22 cellular contexts compared by ENCODE assay signal in the genomic region with DNA sequence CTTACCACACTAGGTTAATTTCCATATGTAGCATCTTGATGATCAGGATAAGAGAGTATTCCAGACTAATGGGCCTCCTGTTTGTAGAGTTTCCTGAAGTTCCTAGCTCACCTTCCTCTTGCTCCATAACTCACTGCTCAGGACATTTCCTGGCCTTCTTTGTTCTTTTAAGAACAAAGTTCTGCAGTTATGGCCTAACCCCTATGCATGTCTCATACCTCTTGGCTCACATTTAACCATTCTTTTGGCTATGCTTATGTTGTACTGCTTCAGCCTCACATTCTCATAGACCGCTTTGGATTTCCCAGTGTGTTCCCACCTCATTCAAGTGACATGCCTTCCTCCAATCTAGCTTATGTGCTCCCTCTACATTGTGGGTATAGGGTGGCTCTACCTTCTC. TPM values are rescaled to one million over a fixed set of nuclear protein-coding genes. Genes with fewer than 3 reads are reported as not detected.
DNase-seq lines count a peak whose midpoint lies in the region; ATAC-seq, FAIRE-seq and TF ChIP-seq lines count a peak whose summit lies in the region.
"Had no signal": no experiment of that assay in that cellular context is flagged by ENCODE, and none has a peak within 500 bp of the region (broad histone marks: within the 10 kb centered on the region; RNA-seq: fewer than 3 reads in every experiment).

No MANE protein-coding gene starts in this region.

- H3K23me2 ChIP-seq in H1 (ENCODE audit: low read depth, low read length), result no peaks in the 10 kb centered on the region

- no peaks in the 10 kb centered on the region for H3K9me3 ChIP-seq in RWPE2 (ENCODE audit: severe bottlenecking)
- H3K9me3 ChIP-seq in H1 (ENCODE audit: insufficient read depth in 2 of 2, low read depth in 1 of 2, low read length in 1 of 2), result no peaks in the 10 kb centered on the region
- H3K9me3 ChIP-seq in esophagus muscularis mucosa, result no peaks in the 10 kb centered on the region
- no peaks in the 10 kb centered on the region for H3K9me3 ChIP-seq in PC-9 (ENCODE audit: insufficient read depth, low read depth)
- H3K9me3 ChIP-seq: Caco-2 had no signal

- intact Hi-C loops in esophagus muscularis mucosa (cut with DNase I) (no loop called here), PC-9 (cut with micrococcal nuclease; ENCODE audit: unreplicated experiment) (no loop called here)

- no peak overlapping the region for H2AK5ac ChIP-seq in H1 (ENCODE audit: low read depth, low read length)

- H3K4me2 ChIP-seq in H1 (ENCODE audit: insufficient read depth in 1 of 2, low read depth in 2 of 2, low read length in 2 of 2) (no peak overlapping the region), PC-9 (no peak overlapping the region)

- no peak overlapping the region for H3K56ac ChIP-seq in H1 (replicated peaks; ENCODE audit: insufficient read length, low read depth, low read length)

- H3K27ac ChIP-seq in RWPE2 (ENCODE audit: poor library complexity, severe bottlenecking), result no peak overlapping the region
- H3K27ac ChIP-seq in H1 (ENCODE audit: low read depth, low read length), result no peak overlapping the region
- no peak overlapping the region for H3K27ac ChIP-seq in esophagus muscularis mucosa (replicated peaks in 1 of 4)
- no peak overlapping the region for H3K27ac ChIP-seq in PC-9
- H3K27ac ChIP-seq: C4-2B, GM23248 had no signal

- no peak overlapping the region for H2BK12ac ChIP-seq in H1 (ENCODE audit: low read depth, low read length)

- no peak overlapping the region for H3K4me3 ChIP-seq in RWPE2 (ENCODE audit: severe bottlenecking)
- no peak overlapping the region for H3K4me3 ChIP-seq in H1 (ENCODE audit: extremely low read depth in 1 of 4, insufficient read depth in 2 of 4, low read depth in 3 of 4, low read length in 4 of 4)
- no peak overlapping the region for H3K4me3 ChIP-seq in esophagus muscularis mucosa
- no peak overlapping the region for H3K4me3 ChIP-seq in PC-9
- H3K4me3 ChIP-seq: GM23248 had no signal

- no peak overlapping the region for H3K23ac ChIP-seq in H1 (ENCODE audit: insufficient read length)

- no TSS peak for BruUV-seq in PC-9 (replicated peaks; lab: Mats Ljungman, UMichigan)

- H3K18ac ChIP-seq in H1 (ENCODE audit: extremely low read depth, low read length), result no peak overlapping the region

- H4K20me1 ChIP-seq in H1 (replicated peaks in 1 of 2; ENCODE audit: control insufficient read depth in 1 of 2, insufficient read depth in 2 of 2, low read length in 2 of 2) (no peaks in the 10 kb centered on the region), PC-9 (ENCODE audit: insufficient read depth) (no peaks in the 10 kb centered on the region)

- H3K9ac ChIP-seq in H1 (replicated peaks in 1 of 4; ENCODE audit: extremely low read depth in 1 of 4, low read depth in 3 of 4, low read length in 3 of 4), result no peak overlapping the region
- H3K9ac ChIP-seq: GM23248 had no signal

- no peak for TF ChIP-seq EP300 in H1 (IDR thresholded peaks at IDR 0.05; ENCODE audit: borderline replicate concordance in 1 of 2, low read depth in 2 of 2, low read length in 2 of 2)
- TF ChIP-seq EP300 in esophagus muscularis mucosa (IDR thresholded peaks at IDR 0.05), result no peak

- no peaks in the 10 kb centered on the region for H3K9me2 ChIP-seq in PC-9 (ENCODE audit: insufficient read depth)

- CTCF ChIA-PET in H1 (lab: Charles Lee; ENCODE audit: partially characterized antibody) (no interaction called here), PC-9 (lab: Charles Lee) (interaction anchor here (0.6 kb wide), 1 partner anchor 356 kb away, joined by 3 read pairs; no protein-coding TSS in a partner anchor)

- H3K79me2 ChIP-seq in H1 (ENCODE audit: control insufficient read depth in 1 of 2, insufficient read depth in 2 of 2, low read length in 2 of 2), result no peaks in the 10 kb centered on the region
- H3K79me2 ChIP-seq in PC-9 (ENCODE audit: low read depth), result no peaks in the 10 kb centered on the region

- H3K4me1 ChIP-seq in RWPE2 (ENCODE audit: insufficient read depth, poor library complexity, severe bottlenecking) (no peaks in the 10 kb centered on the region), H1 (replicated peaks in 1 of 4; ENCODE audit: control insufficient read depth in 3 of 4, insufficient read depth in 4 of 4, low read length in 3 of 4) (no peaks in the 10 kb centered on the region), esophagus muscularis mucosa (peaks cover 0 to 15% (median 12%) of the 10 kb centered on the region in 4 donors), PC-9 (replicated peaks; ENCODE audit: insufficient read depth) (no peaks in the 10 kb centered on the region)

- no peaks in the 10 kb centered on the region for H3K27me3 ChIP-seq in RWPE2 (ENCODE audit: insufficient read depth, poor library complexity, severe bottlenecking)
- H3K27me3 ChIP-seq in H1 (replicated peaks in 1 of 4; ENCODE audit: control insufficient read depth in 3 of 4, extremely low read depth in 1 of 4, insufficient read depth in 3 of 4, low read length in 3 of 4), result no peaks in the 10 kb centered on the region
- no peaks in the 10 kb centered on the region for H3K27me3 ChIP-seq in esophagus muscularis mucosa
- H3K27me3 ChIP-seq in PC-9 (ENCODE audit: insufficient read depth, low read depth), result peaks cover under 1% of the 10 kb centered on the region; the same call in 1 of the 2 replicates

- H3K14ac ChIP-seq in H1 (ENCODE audit: insufficient read length), result no peak overlapping the region

- no peak overlapping the region for H4K8ac ChIP-seq in H1 (ENCODE audit: extremely low read depth, insufficient read depth, low read length)

- H4K5ac ChIP-seq in H1 (ENCODE audit: insufficient read length, low read depth, low read length), result no peak overlapping the region

- no peak overlapping the region for H2BK15ac ChIP-seq in H1 (ENCODE audit: low read length)

- 0 out of 2 replicates have a peak overlapping the region, but pooled peaks have one; percentile 49 for H2AFZ ChIP-seq in H1 (ENCODE audit: low read length)
- H2AFZ ChIP-seq in PC-9, result no peak overlapping the region
- H2AFZ ChIP-seq: GM23248 had no signal

- POLR2A ChIA-PET in H1 (lab: Charles Lee; ENCODE audit: partially characterized antibody), result no interaction called here
- POLR2A ChIA-PET in PC-9 (lab: Charles Lee; ENCODE audit: unreplicated experiment), result no interaction called here

- 100% methylated on average over 1 of the region's 1 CpG; no CpG with 5 or more reads in 1 of the 2 experiments for WGBS in H1 (ENCODE audit: extremely low coverage in 1 of 2, insufficient coverage in 1 of 2, insufficient read length in 1 of 2, insufficient replicate concordance in 2 of 2, low coverage in 1 of 2, low lambda C conversion rate in 2 of 2, missing lambda C conversion rate in 1 of 2), 2 experiments
- WGBS in esophagus muscularis mucosa, result 92% methylated on average over 1 of the region's 1 CpG

- H2BK120ac ChIP-seq in H1 (replicated peaks; ENCODE audit: low read depth, low read length), result no peak overlapping the region

- no peak overlapping the region for H2BK20ac ChIP-seq in H1 (ENCODE audit: low read length)

- no peak overlapping the region for H2BK5ac ChIP-seq in H1 (ENCODE audit: low read depth, low read length)

- H3K4ac ChIP-seq in H1 (replicated peaks; ENCODE audit: insufficient read length, low read depth, low read length), result no peak overlapping the region

- DNase-seq in RWPE2 (ENCODE audit: low spot score), result no peak
- DNase-seq in H1 (ENCODE audit: low read depth in 1 of 2, low spot score in 2 of 2), result no peak
- peak; percentile 17 for DNase-seq in esophagus muscularis mucosa (ENCODE audit: extremely low spot score)
- DNase-seq in AG20443 (ENCODE audit: low spot score), result no peak
- DNase-seq in T-helper 2 cell, result no peak
- DNase-seq in PC-9, result no peak
- no peak for DNase-seq in NCI-H446 (lab: John Stamatoyannopoulos, UW)
- DNase-seq: ACHN; AML-193; Caco-2; CD4-positive, alpha-beta T cell; GM23248; HFFc6 had no signal

- no peaks in the 10 kb centered on the region for H3F3A ChIP-seq in PC-9 (ENCODE audit: insufficient read depth, low read depth)

- peak; percentile 65 for ATAC-seq in RWPE2 (ENCODE audit: low read depth)
- ATAC-seq: HCT116, HepG2 had no signal

- TF ChIP-seq CTCF in RWPE2 (IDR thresholded peaks at IDR 0.05; ENCODE audit: poor library complexity, severe bottlenecking) (no peak), H1 (IDR thresholded peaks at IDR 0.05; ENCODE audit: control extremely low read depth in 1 of 3, insufficient read depth in 1 of 3, low read depth in 1 of 3, low read length in 3 of 3) (no peak), esophagus muscularis mucosa (IDR thresholded peaks at IDR 0.05) (no peak), PC-9 (conservative IDR thresholded peaks at IDR 0.05) (no peak)

- TF ChIP-seq POLR2A in H1 (IDR thresholded peaks at IDR 0.05; ENCODE audit: control extremely low read depth in 1 of 2, low read depth in 2 of 2, low read length in 2 of 2) (no peak), esophagus muscularis mucosa (IDR thresholded peaks at IDR 0.05; ENCODE audit: low read depth) (no peak)

- H4K91ac ChIP-seq in H1 (replicated peaks; ENCODE audit: insufficient read length, low read length), result no peak overlapping the region

- no peak for FAIRE-seq in H1 (lab: Jason Lieb, UNC)
- FAIRE-seq: A204.1, D721Med, G401.6, GM12891, GM19239, H54, HepG2 had no signal

- TF ChIP-seq RAD21 in H1 (IDR thresholded peaks at IDR 0.05 in 1 of 2, conservative IDR thresholded peaks at IDR 0.05 in 1 of 2; ENCODE audit: low read depth in 2 of 2, low read length in 2 of 2), result no peak

- H3K36me3 ChIP-seq in RWPE2 (ENCODE audit: low read depth) (no peaks in the 10 kb centered on the region), H1 (ENCODE audit: control insufficient read depth in 2 of 4, insufficient read depth in 4 of 4, low read length in 3 of 4) (no peaks in the 10 kb centered on the region), esophagus muscularis mucosa (no peaks in the 10 kb centered on the region), PC-9 (ENCODE audit: low read depth) (no peaks in the 10 kb centered on the region)

- H3K79me1 ChIP-seq in H1 (ENCODE audit: low read depth, low read length), result no peaks in the 10 kb centered on the region

RNA-seq across cellular contexts. Expression of gene HMGCS1, which starts 40.5 kb away (rescaled TPM):
- total RNA-seq in H1 (2021; fragmentation: NEBNext Ultra II Directional; extraction: Animal tissue kit (Norgen Biotek cat#: 25700)), result 230 and 236 TPM in 2 replicates
- 45.2 and 63.6 TPM in 2 replicates for polyA plus RNA-seq in H1 (2011; rRNA removed)
- polyA plus RNA-seq in H1 (2011; cell fraction: cytosol; rRNA removed), result 91.4 TPM
- 34.7 TPM for polyA plus RNA-seq in H1 (2011; cell fraction: nucleus; rRNA removed)
- 121 to 218 TPM (median 145 TPM) in 4 replicates for polyA plus RNA-seq in H1 (2012, experiment 1 of 2)
- polyA plus RNA-seq in H1 (2012, experiment 2 of 2), result 11.8 TPM
- polyA plus RNA-seq in H1 (2013, experiment 1 of 2), result 214 TPM
- polyA plus RNA-seq in H1 (2013, experiment 2 of 2), result 235 TPM
- 152 and 224 TPM in 2 replicates for polyA minus RNA-seq in H1 (2011; rRNA and poly(A)+ RNA removed)
- 128 TPM for polyA minus RNA-seq in H1 (2011; cell fraction: cytosol; rRNA and poly(A)+ RNA removed)
- 107 TPM for polyA minus RNA-seq in H1 (2011; cell fraction: nucleus; rRNA and poly(A)+ RNA removed)
- 10 to 100 TPM; 11.1 to 19.9 (median 12.7) TPM for total RNA-seq in esophagus muscularis mucosa
- total RNA-seq in PC-9 (2021), result 152 and 189 TPM in 2 replicates

RNA-seq across cellular contexts. Expression of gene CCL28, which starts 58.5 kb away (rescaled TPM):
- not detected in 2 replicates for total RNA-seq in H1 (2021; fragmentation: NEBNext Ultra II Directional; extraction: Animal tissue kit (Norgen Biotek cat#: 25700))
- 0.95 and 1.1 TPM in 2 replicates for polyA plus RNA-seq in H1 (2011; rRNA removed)
- 1.2 TPM for polyA plus RNA-seq in H1 (2011; cell fraction: cytosol; rRNA removed)
- polyA plus RNA-seq in H1 (2011; cell fraction: nucleus; rRNA removed), result 1.3 TPM
- polyA plus RNA-seq in H1 (2012, experiment 1 of 2), result 0.39 to 0.66 TPM (median 0.62 TPM) in 4 replicates
- polyA plus RNA-seq in H1 (2012, experiment 2 of 2), result 0.38 TPM
- 0.08 TPM for polyA plus RNA-seq in H1 (2013, experiment 1 of 2)
- 0.26 TPM for polyA plus RNA-seq in H1 (2013, experiment 2 of 2)
- polyA minus RNA-seq in H1 (2011; rRNA and poly(A)+ RNA removed), result 0.85 and 2.2 TPM in 2 replicates
- 1.2 TPM for polyA minus RNA-seq in H1 (2011; cell fraction: cytosol; rRNA and poly(A)+ RNA removed)
- 1.6 TPM for polyA minus RNA-seq in H1 (2011; cell fraction: nucleus; rRNA and poly(A)+ RNA removed)
- total RNA-seq in esophagus muscularis mucosa (1 to 10 TPM; 2.2 to 3.3 (median 2.3) TPM), PC-9 (2021) (2.2 and 4.3 TPM in 2 replicates)
- total RNA-seq: HepG2 had no signal
